In genomic region chr20:38924718-38925117, GRCh38 we compare ENCODE assay signal across 22 cellular contexts. TPM values are rescaled to one million over a fixed set of nuclear protein-coding genes. Genes with fewer than 3 reads are reported as not detected.
DNase-seq lines count a peak whose midpoint lies in the region; ATAC-seq and TF ChIP-seq lines count a peak whose summit lies in the region.
"Had no signal": no experiment of that assay in that cellular context is flagged by ENCODE, and none has a peak within 500 bp of the region (broad histone marks: within the 10 kb centered on the region; RNA-seq: fewer than 3 reads in every experiment).

No MANE protein-coding gene starts in this region.

- ATAC-seq in activated CD4-positive, alpha-beta T cell treated with anti-CD3 and anti-CD28 coated beads for 36 hours, result no peak
- no peak for ATAC-seq in activated naive CD8-positive, alpha-beta T cell treated with anti-CD3 and anti-CD28 coated beads, Interleukin-2, amount 50 U/mL, for 24 hours
- ATAC-seq in GM19035 (IDR thresholded peaks at IDR 0.05; ENCODE audit: unreplicated experiment), result no peak
- no peak for ATAC-seq in natural killer cell
- ATAC-seq: HCT116, heart right ventricle, left lung, SK-N-SH treated with all-trans-retinoic acid at 6 μM for 48 hours had no signal

- intact Hi-C loops in activated CD4-positive, alpha-beta T cell treated with anti-CD3 and anti-CD28 coated beads for 36 hours (cut with DNase I, micrococcal nuclease), result no loop called here
- intact Hi-C loops in Calu3 (cut with micrococcal nuclease; ENCODE audit: unreplicated experiment) (no loop called here), natural killer cell (cut with micrococcal nuclease) (no loop called here)

- H3K4me1 Mint-ChIP-seq in activated CD4-positive, alpha-beta T cell treated with anti-CD3 and anti-CD28 coated beads for 36 hours, result peaks cover 18% of the 10 kb centered on the region
- H3K4me1 Mint-ChIP-seq in Calu3 (ENCODE audit: low read depth, unreplicated experiment) (peaks cover 33% of the 10 kb centered on the region), neural crest cell (peaks cover 23% of the 10 kb centered on the region), natural killer cell (peaks cover 8 to 14% of the 10 kb centered on the region in 2 donors)
- peaks cover 28% of the 10 kb centered on the region for H3K4me1 Mint-ChIP-seq in activated naive CD8-positive, alpha-beta T cell treated with anti-CD3 and anti-CD28 coated beads, Interleukin-2, amount 50 U/mL, for 24 hours

- POLR2A ChIA-PET in activated CD4-positive, alpha-beta T cell treated with anti-CD3 and anti-CD28 coated beads for 36 hours (lab: Charles Lee), result interaction anchor here (3.0 kb wide), 1 partner anchor 37 kb away, joined by 17 read pairs; the partner anchor contains the start of gene DHX35

- TF ChIP-seq CTCF in Calu3 (IDR thresholded peaks at IDR 0.05; ENCODE audit: unreplicated experiment) (no peak), neural crest cell (conservative IDR thresholded peaks at IDR 0.05) (no peak), natural killer cell (IDR thresholded peaks at IDR 0.05) (no peak)

- H3K27ac Mint-ChIP-seq in activated CD4-positive, alpha-beta T cell treated with anti-CD3 and anti-CD28 coated beads for 36 hours, result no peak overlapping the region
- H3K27ac Mint-ChIP-seq in Calu3 (ENCODE audit: unreplicated experiment) (peak overlapping the region; percentile 3), neural crest cell (ENCODE audit: unreplicated experiment) (no peak overlapping the region), natural killer cell (peak overlapping the region in 1 of 2 donors; percentile 10)
- H3K27ac Mint-ChIP-seq in activated naive CD8-positive, alpha-beta T cell treated with anti-CD3 and anti-CD28 coated beads, Interleukin-2, amount 50 U/mL, for 24 hours, result peak overlapping the region; percentile 1

- no peaks in the 10 kb centered on the region for H3K9me3 Mint-ChIP-seq in activated CD4-positive, alpha-beta T cell treated with anti-CD3 and anti-CD28 coated beads for 36 hours (ENCODE audit: low read depth)
- H3K9me3 Mint-ChIP-seq in Calu3 (ENCODE audit: low read depth, unreplicated experiment) (peaks cover 3% of the 10 kb centered on the region), neural crest cell (no peaks in the 10 kb centered on the region), natural killer cell (no peaks in the 10 kb centered on the region)
- H3K9me3 Mint-ChIP-seq in activated naive CD8-positive, alpha-beta T cell treated with anti-CD3 and anti-CD28 coated beads, Interleukin-2, amount 50 U/mL, for 24 hours, result no peaks in the 10 kb centered on the region

- DNase-seq in activated CD4-positive, alpha-beta T cell treated with anti-CD3 and anti-CD28 coated beads for 36 hours, result no peak
- DNase-seq in activated CD4-positive, alpha-beta T cell treated with anti-CD3 and anti-CD28 coated beads for 1 hour, result no peak
- DNase-seq in Calu3, result no peak
- no peak for DNase-seq in activated naive CD8-positive, alpha-beta T cell treated with anti-CD3 and anti-CD28 coated beads, Interleukin-2, amount 50 U/mL, for 24 hours
- DNase-seq in neural crest cell (ENCODE audit: low read depth, low spot score), result no peak
- no peak for DNase-seq in natural killer cell
- no peak for DNase-seq in NCI-H2227 treated with DMSO at 0.1 percent for 48 hours (lab: John Stamatoyannopoulos, UW)
- DNase-seq: 8988T; activated effector memory CD4-positive, alpha-beta T cell treated with anti-CD3 and anti-CD28 coated beads, Interleukin-2, amount 50 U/mL, for 16 hours; anterior cingulate cortex; caudate nucleus; heart right ventricle; KG1; left lung; midbrain; NCI-H2171; NCI-H748 treated with DMSO at 0.1 percent for 48 hours; stimulated activated CD4-positive, alpha-beta T cell treated with anti-CD3 and anti-CD28 coated beads, Interleukin-4, amount 100 ng/mL, for 1 hour; stomach had no signal

- no TSS peak for BruUV-seq in Calu3 (replicated peaks; lab: Mats Ljungman, UMichigan)

- H3K4me3 Mint-ChIP-seq in activated CD4-positive, alpha-beta T cell treated with anti-CD3 and anti-CD28 coated beads for 36 hours, result peak overlapping the region; percentile 14
- H3K4me3 Mint-ChIP-seq in Calu3 (ENCODE audit: low read depth, unreplicated experiment) (no peak overlapping the region), neural crest cell (peak overlapping the region; percentile 33), natural killer cell (no peak overlapping the region)
- peak overlapping the region; percentile 21 for H3K4me3 Mint-ChIP-seq in activated naive CD8-positive, alpha-beta T cell treated with anti-CD3 and anti-CD28 coated beads, Interleukin-2, amount 50 U/mL, for 24 hours

- CTCF ChIA-PET in activated CD4-positive, alpha-beta T cell treated with anti-CD3 and anti-CD28 coated beads for 36 hours (lab: Charles Lee), result interaction anchor here (0.6 to 8.9 kb wide), 6 partner anchors 32 to 252 kb away, joined by 3 to 68 read pairs (median 4); partner anchors contain the start of gene DHX35
- CTCF ChIA-PET in Calu3 (lab: Charles Lee), result no interaction called here

- H3K36me3 Mint-ChIP-seq in activated CD4-positive, alpha-beta T cell treated with anti-CD3 and anti-CD28 coated beads for 36 hours (ENCODE audit: low read depth), result peaks cover 11% of the 10 kb centered on the region
- H3K36me3 Mint-ChIP-seq in Calu3 (ENCODE audit: insufficient read depth, unreplicated experiment) (peaks cover 44% of the 10 kb centered on the region), neural crest cell (ENCODE audit: low read depth) (no peaks in the 10 kb centered on the region), natural killer cell (no peaks in the 10 kb centered on the region)
- peaks cover 17% of the 10 kb centered on the region for H3K36me3 Mint-ChIP-seq in activated naive CD8-positive, alpha-beta T cell treated with anti-CD3 and anti-CD28 coated beads, Interleukin-2, amount 50 U/mL, for 24 hours (ENCODE audit: low read depth)

- H3K27me3 Mint-ChIP-seq in activated CD4-positive, alpha-beta T cell treated with anti-CD3 and anti-CD28 coated beads for 36 hours, result no peaks in the 10 kb centered on the region
- H3K27me3 Mint-ChIP-seq in Calu3 (ENCODE audit: unreplicated experiment) (peaks cover 22% of the 10 kb centered on the region), neural crest cell (ENCODE audit: low read depth) (peaks cover 4% of the 10 kb centered on the region), natural killer cell (ENCODE audit: low read depth in 2 of 2) (no peaks in the 10 kb centered on the region)
- H3K27me3 Mint-ChIP-seq in activated naive CD8-positive, alpha-beta T cell treated with anti-CD3 and anti-CD28 coated beads, Interleukin-2, amount 50 U/mL, for 24 hours, result no peaks in the 10 kb centered on the region

RNA-seq across cellular contexts. Expression of gene FAM83D, which starts 1.5 kb away (rescaled TPM):
- 10 to 100 TPM; 10.5 to 12.4 TPM for total RNA-seq in activated CD4-positive, alpha-beta T cell treated with anti-CD3 and anti-CD28 coated beads for 36 hours
- total RNA-seq in Calu3 (2022), result 73.0 and 84.0 TPM in 2 replicates
- 37.9 and 38.6 TPM in 2 replicates for total RNA-seq in neural crest cell
- total RNA-seq in natural killer cell, result 1 to 10 TPM; 1.1 to 2.7 (median 2.1) TPM

RNA-seq across cellular contexts. Expression of gene DHX35, which starts 37.4 kb away (rescaled TPM):
- 10 to 100 TPM in 1 of 2 experiments, 1 to 10 TPM in 1; 8.7 to 12.0 TPM for total RNA-seq in activated CD4-positive, alpha-beta T cell treated with anti-CD3 and anti-CD28 coated beads for 36 hours
- 18.9 and 19.1 TPM in 2 replicates for total RNA-seq in Calu3 (2022)
- 20.7 and 22.8 TPM in 2 replicates for total RNA-seq in neural crest cell
- 10 to 100 TPM in 2 of 3 donors, 1 to 10 TPM in 1; 8.8 to 11.4 (median 10.2) TPM for total RNA-seq in natural killer cell

Comparison
In these comparisons a context has a peak if more than half of its experiments do, and no peak if none do; other contexts are left out.
1. H3K27ac Mint-ChIP-seq: peak in Calu3 (single experiment) and activated naive CD8-positive, alpha-beta T cell treated with anti-CD3 and anti-CD28 coated beads, Interleukin-2, amount 50 U/mL, for 24 hours (single experiment); none in activated CD4-positive, alpha-beta T cell treated with anti-CD3 and anti-CD28 coated beads for 36 hours (single experiment) and neural crest cell (single experiment).
2. H3K4me3 Mint-ChIP-seq: peak in activated CD4-positive, alpha-beta T cell treated with anti-CD3 and anti-CD28 coated beads for 36 hours (single experiment), activated naive CD8-positive, alpha-beta T cell treated with anti-CD3 and anti-CD28 coated beads, Interleukin-2, amount 50 U/mL, for 24 hours (single experiment) and neural crest cell (single experiment); none in Calu3 (single experiment) and natural killer cell (single experiment).